Comparison of ENCODE assay signal across 15 cellular contexts in genomic region chr10:87076421-87076820, GRCh38. TPM values are rescaled to one million over a fixed set of nuclear protein-coding genes. Genes with fewer than 3 reads are reported as not detected.
DNase-seq lines count a peak whose midpoint lies in the region; ATAC-seq and TF ChIP-seq lines count a peak whose summit lies in the region.
"Not testable (repeated sequence)": the region's sequence is repeated elsewhere in the genome, so short reads cannot be mapped to it uniquely, and the experiment has no call there.
"Had no signal": no experiment of that assay in that cellular context is flagged by ENCODE, and none has a peak within 500 bp of the region (broad histone marks: within the 10 kb centered on the region; RNA-seq: fewer than 3 reads in every experiment).

No MANE protein-coding gene starts in this region.

- not testable (repeated sequence) for H3K4me3 Mint-ChIP-seq in CD4-positive, alpha-beta memory T cell; CD8-positive, alpha-beta memory T cell; activated CD8-positive, alpha-beta T cell treated with anti-CD3 and anti-CD28 coated beads, Interleukin-2, amount 10 ng/mL, durations not matched to agents 7 days and 5 days; central memory CD8-positive, alpha-beta T cell; stimulated activated effector memory CD8-positive, alpha-beta T cell treated with anti-CD3 and anti-CD28 coated beads, Interleukin-12 subunit alpha, Interleukin-12 subunit beta, amount 100 ng/mL, for 72 hours
- peak overlapping the region; percentile 45 for H3K4me3 Mint-ChIP-seq in natural killer cell

- H3K4me1 Mint-ChIP-seq in CD4-positive, alpha-beta memory T cell = peaks cover 6 to 16% (median 8%) of the 10 kb centered on the region in 4 donors
- peaks cover 15 to 32% (median 24%) of the 10 kb centered on the region in 3 donors for H3K4me1 Mint-ChIP-seq in CD8-positive, alpha-beta memory T cell
- not testable (repeated sequence) for H3K4me1 Mint-ChIP-seq in activated CD8-positive, alpha-beta T cell treated with anti-CD3 and anti-CD28 coated beads, Interleukin-2, amount 10 ng/mL, durations not matched to agents 7 days and 5 days (ENCODE audit: low read depth); stimulated activated effector memory CD8-positive, alpha-beta T cell treated with anti-CD3 and anti-CD28 coated beads, Interleukin-12 subunit alpha, Interleukin-12 subunit beta, amount 100 ng/mL, for 72 hours
- peaks cover 12% of the 10 kb centered on the region for H3K4me1 Mint-ChIP-seq in central memory CD8-positive, alpha-beta T cell
- peaks cover 16 to 23% of the 10 kb centered on the region in 2 donors for H3K4me1 Mint-ChIP-seq in natural killer cell

- ATAC-seq in activated CD8-positive, alpha-beta T cell treated with anti-CD3 and anti-CD28 coated beads, Interleukin-2, amount 10 ng/mL, durations not matched to agents 7 days and 5 days; central memory CD8-positive, alpha-beta T cell (replicated peaks; ENCODE audit: extremely low read depth, poor library complexity, severe bottlenecking); stimulated activated effector memory CD8-positive, alpha-beta T cell treated with anti-CD3 and anti-CD28 coated beads, Interleukin-12 subunit alpha, Interleukin-12 subunit beta, amount 100 ng/mL, for 72 hours: not testable (repeated sequence)
- ATAC-seq in natural killer cell = peak; percentile 67 to 89 (median 83)

- not testable (repeated sequence) for H3K4me3 ChIP-seq in CD4-positive, alpha-beta memory T cell (ENCODE audit: low read length in 2 of 2); CD8-positive, alpha-beta memory T cell (ENCODE audit: low read length)

- H3K36me3 ChIP-seq in CD4-positive, alpha-beta memory T cell (ENCODE audit: insufficient read depth, low read length) = peaks cover 14% of the 10 kb centered on the region
- not testable (repeated sequence) for H3K36me3 ChIP-seq in CD8-positive, alpha-beta memory T cell (ENCODE audit: insufficient read depth, low read length)

- not testable (repeated sequence) for H3K27me3 ChIP-seq in CD4-positive, alpha-beta memory T cell (ENCODE audit: insufficient read depth, low read length); CD8-positive, alpha-beta memory T cell (ENCODE audit: insufficient read depth, low read length, poor library complexity, severe bottlenecking)

- peaks cover 21 to 33% of the 10 kb centered on the region in 2 donors for H3K36me3 Mint-ChIP-seq in CD4-positive, alpha-beta memory T cell
- peaks cover 0 to 49% (median 9%) of the 10 kb centered on the region in 3 donors for H3K36me3 Mint-ChIP-seq in CD8-positive, alpha-beta memory T cell
- peaks cover 33% of the 10 kb centered on the region for H3K36me3 Mint-ChIP-seq in activated CD8-positive, alpha-beta T cell treated with anti-CD3 and anti-CD28 coated beads, Interleukin-2, amount 10 ng/mL, durations not matched to agents 7 days and 5 days (ENCODE audit: low read depth)
- H3K36me3 Mint-ChIP-seq in central memory CD8-positive, alpha-beta T cell (ENCODE audit: insufficient read depth) = peaks cover 27% of the 10 kb centered on the region
- not testable (repeated sequence) for H3K36me3 Mint-ChIP-seq in natural killer cell
- peaks cover 26% of the 10 kb centered on the region for H3K36me3 Mint-ChIP-seq in stimulated activated effector memory CD8-positive, alpha-beta T cell treated with anti-CD3 and anti-CD28 coated beads, Interleukin-12 subunit alpha, Interleukin-12 subunit beta, amount 100 ng/mL, for 72 hours

- H3K27ac ChIP-seq in 22Rv1 = 0 out of 2 replicates have a peak overlapping the region, but pooled peaks have one; percentile 17
- H3K27ac ChIP-seq in CD4-positive, alpha-beta memory T cell (ENCODE audit: low read depth, low read length); CD8-positive, alpha-beta memory T cell (ENCODE audit: low read depth, low read length): not testable (repeated sequence)

- peak overlapping the region in 5 of 7 donors; percentile 8 to 77 (median 15) for H3K27ac Mint-ChIP-seq in CD4-positive, alpha-beta memory T cell
- H3K27ac Mint-ChIP-seq in CD8-positive, alpha-beta memory T cell = peak overlapping the region in 6 of 8 donors; percentile 33 to 81 (median 64)
- peak overlapping the region; percentile 34 for H3K27ac Mint-ChIP-seq in activated CD8-positive, alpha-beta T cell treated with anti-CD3 and anti-CD28 coated beads, Interleukin-2, amount 10 ng/mL, durations not matched to agents 7 days and 5 days
- H3K27ac Mint-ChIP-seq in central memory CD8-positive, alpha-beta T cell (ENCODE audit: low read depth) = peak overlapping the region; percentile 44
- H3K27ac Mint-ChIP-seq in natural killer cell = peak overlapping the region; percentile 70 to 75
- peak overlapping the region; percentile 34 for H3K27ac Mint-ChIP-seq in stimulated activated effector memory CD8-positive, alpha-beta T cell treated with anti-CD3 and anti-CD28 coated beads, Interleukin-12 subunit alpha, Interleukin-12 subunit beta, amount 100 ng/mL, for 72 hours

- DNase-seq in CD4-positive, alpha-beta memory T cell; CD8-positive, alpha-beta memory T cell; activated CD8-positive, alpha-beta T cell treated with anti-CD3 and anti-CD28 coated beads, Interleukin-2, amount 10 ng/mL, durations not matched to agents 7 days and 5 days; central memory CD8-positive, alpha-beta T cell (ENCODE audit: low spot score in 2 of 2); natural killer cell; stimulated activated effector memory CD8-positive, alpha-beta T cell treated with anti-CD3 and anti-CD28 coated beads, Interleukin-12 subunit alpha, Interleukin-12 subunit beta, amount 100 ng/mL, for 72 hours (ENCODE audit: low spot score in 2 of 2): not testable (repeated sequence)
- DNase-seq in NCI-H2171 treated with DMSO at 0.1 percent for 48 hours (lab: John Stamatoyannopoulos, UW) = peak; percentile 12

- intact Hi-C loops in CD4-positive, alpha-beta memory T cell (cut with micrococcal nuclease); natural killer cell (cut with micrococcal nuclease): not testable (repeated sequence)

- POLR2A ChIA-PET in CD4-positive, alpha-beta memory T cell (lab: Charles Lee; ENCODE audit: partially characterized antibody); activated CD8-positive, alpha-beta T cell treated with anti-CD3 and anti-CD28 coated beads, Interleukin-2, amount 10 ng/mL, durations not matched to agents 7 days and 5 days (lab: Charles Lee): not testable (repeated sequence)
- POLR2A ChIA-PET in CD8-positive, alpha-beta memory T cell (lab: Charles Lee) = interaction anchor here (0.8 kb wide), 1 partner anchor 17 kb away, joined by 3 read pairs; no protein-coding TSS in a partner anchor

- not testable (repeated sequence) for H3K9me3 Mint-ChIP-seq in CD4-positive, alpha-beta memory T cell; CD8-positive, alpha-beta memory T cell; activated CD8-positive, alpha-beta T cell treated with anti-CD3 and anti-CD28 coated beads, Interleukin-2, amount 10 ng/mL, durations not matched to agents 7 days and 5 days (ENCODE audit: insufficient read depth); central memory CD8-positive, alpha-beta T cell; natural killer cell; stimulated activated effector memory CD8-positive, alpha-beta T cell treated with anti-CD3 and anti-CD28 coated beads, Interleukin-12 subunit alpha, Interleukin-12 subunit beta, amount 100 ng/mL, for 72 hours

- TF ChIP-seq CTCF in 22Rv1 (IDR thresholded peaks at IDR 0.05); natural killer cell (IDR thresholded peaks at IDR 0.05): not testable (repeated sequence)

- H3K27me3 Mint-ChIP-seq in CD4-positive, alpha-beta memory T cell; CD8-positive, alpha-beta memory T cell; activated CD8-positive, alpha-beta T cell treated with anti-CD3 and anti-CD28 coated beads, Interleukin-2, amount 10 ng/mL, durations not matched to agents 7 days and 5 days (ENCODE audit: low read depth); central memory CD8-positive, alpha-beta T cell; natural killer cell (ENCODE audit: low read depth in 2 of 2): not testable (repeated sequence)

- not testable (repeated sequence) for H3K4me1 ChIP-seq in CD4-positive, alpha-beta memory T cell (ENCODE audit: insufficient read depth, low read length); CD8-positive, alpha-beta memory T cell (ENCODE audit: insufficient read depth, low read length)

- H3K9me3 ChIP-seq in CD4-positive, alpha-beta memory T cell (ENCODE audit: control insufficient read depth in 1 of 2, low read length in 2 of 2); CD8-positive, alpha-beta memory T cell (ENCODE audit: low read length): not testable (repeated sequence)

- CTCF ChIA-PET in CD4-positive, alpha-beta memory T cell (lab: Charles Lee; ENCODE audit: partially characterized antibody) = interaction anchor here (0.6 to 1.3 kb wide), 2 partner anchors 9 to 137 kb away, joined by 3 to 5 read pairs; no protein-coding TSS in a partner anchor
- CTCF ChIA-PET in CD8-positive, alpha-beta memory T cell (lab: Charles Lee) = not testable (repeated sequence)
- CTCF ChIA-PET in activated CD8-positive, alpha-beta T cell treated with anti-CD3 and anti-CD28 coated beads, Interleukin-2, amount 10 ng/mL, durations not matched to agents 7 days and 5 days (lab: Charles Lee) = interaction anchor here (1.3 kb wide), 1 partner anchor 16 kb away, joined by 5 read pairs; no protein-coding TSS in a partner anchor

RNA-seq across cellular contexts. Expression of gene GLUD1, which starts 18.2 kb away (rescaled TPM):
- 10 to 100 TPM; 75.8 to 83.8 TPM for total RNA-seq in CD4-positive, alpha-beta memory T cell
- polyA plus RNA-seq in CD4-positive, alpha-beta memory T cell = 100 to 1,000 TPM; 125 to 158 TPM
- total RNA-seq in CD8-positive, alpha-beta memory T cell = 100 to 1,000 TPM; 174 to 184 TPM
- polyA plus RNA-seq in CD8-positive, alpha-beta memory T cell = 130 TPM
- 10 to 100 TPM; 94.7 to 99.6 TPM for total RNA-seq in activated CD8-positive, alpha-beta T cell treated with anti-CD3 and anti-CD28 coated beads, Interleukin-2, amount 10 ng/mL, durations not matched to agents 7 days and 5 days
- total RNA-seq in natural killer cell = 100 to 1,000 TPM; 102 to 115 (median 112) TPM

RNA-seq across cellular contexts. Expression of gene SHLD2, which starts 18.6 kb away (rescaled TPM):
- 10 to 100 TPM; 24.0 to 26.5 TPM for total RNA-seq in CD4-positive, alpha-beta memory T cell
- polyA plus RNA-seq in CD4-positive, alpha-beta memory T cell = 10 to 100 TPM; 20.7 to 25.8 TPM
- total RNA-seq in CD8-positive, alpha-beta memory T cell = 10 to 100 TPM; 42.9 to 44.2 TPM
- 24.9 TPM for polyA plus RNA-seq in CD8-positive, alpha-beta memory T cell
- total RNA-seq in activated CD8-positive, alpha-beta T cell treated with anti-CD3 and anti-CD28 coated beads, Interleukin-2, amount 10 ng/mL, durations not matched to agents 7 days and 5 days = 10 to 100 TPM; 34.2 to 36.8 TPM
- total RNA-seq in natural killer cell = 10 to 100 TPM; 32.6 to 37.5 (median 34.1) TPM

RNA-seq across cellular contexts. Expression of gene FAM25A, which starts 56.3 kb away (rescaled TPM):
- total RNA-seq in CD4-positive, alpha-beta memory T cell = not detected
- polyA plus RNA-seq in CD4-positive, alpha-beta memory T cell = not detected
- total RNA-seq in CD8-positive, alpha-beta memory T cell = not detected
- not detected for polyA plus RNA-seq in CD8-positive, alpha-beta memory T cell
- total RNA-seq in activated CD8-positive, alpha-beta T cell treated with anti-CD3 and anti-CD28 coated beads, Interleukin-2, amount 10 ng/mL, durations not matched to agents 7 days and 5 days = not detected
- not detected for total RNA-seq in natural killer cell
- total RNA-seq: A673; CD4-positive, alpha-beta T cell; Daoy; G401; GM12878 had no signal
- polyA plus RNA-seq: AG04450, CD14-positive monocyte, GM12878 had no signal

Comparison
In these comparisons a context has a peak if more than half of its experiments do, and no peak if none do; other contexts are left out.
1. H3K27ac Mint-ChIP-seq: peak in every context shown above with its lines; median percentile 72 in natural killer cell; 64 in CD8-positive, alpha-beta memory T cell; 44 in central memory CD8-positive, alpha-beta T cell; 34 in activated CD8-positive, alpha-beta T cell treated with anti-CD3 and anti-CD28 coated beads, Interleukin-2, amount 10 ng/mL, durations not matched to agents 7 days and 5 days; 34 in stimulated activated effector memory CD8-positive, alpha-beta T cell treated with anti-CD3 and anti-CD28 coated beads, Interleukin-12 subunit alpha, Interleukin-12 subunit beta, amount 100 ng/mL, for 72 hours; 15 in CD4-positive, alpha-beta memory T cell.